7 cellular contexts compared by ENCODE assay signal in the genomic region with DNA sequence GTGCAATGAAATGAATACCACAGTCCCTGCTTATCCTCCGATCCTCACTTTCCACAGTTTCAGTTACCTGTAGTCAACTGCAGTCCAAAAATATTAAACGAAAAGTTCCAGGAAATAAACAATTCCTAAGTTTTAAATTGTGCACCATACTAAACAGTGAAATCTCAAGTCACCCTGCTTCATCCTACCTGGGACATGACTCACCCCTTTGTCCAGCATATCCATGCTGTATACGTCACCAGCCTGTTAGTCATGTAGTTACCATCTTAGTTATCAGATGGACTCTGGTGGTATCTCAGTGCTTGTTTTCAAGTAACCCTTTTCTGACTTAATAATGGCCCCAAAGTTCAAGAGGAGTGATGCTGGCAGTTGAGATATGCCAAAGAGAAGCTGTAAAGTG. TPM values are rescaled to one million over a fixed set of nuclear protein-coding genes. Genes with fewer than 3 reads are reported as not detected.
DNase-seq lines count a peak whose midpoint lies in the region; ATAC-seq, FAIRE-seq and TF ChIP-seq lines count a peak whose summit lies in the region.
"Not testable (repeated sequence)": the region's sequence is repeated elsewhere in the genome, so short reads cannot be mapped to it uniquely, and the experiment has no call there.

No MANE protein-coding gene starts in this region.

- H3K36me3 ChIP-seq in RWPE2 (ENCODE audit: low read depth); brain microvascular endothelial cell (replicated peaks): not testable (repeated sequence)

- H3K4me1 ChIP-seq in RWPE2 (ENCODE audit: insufficient read depth, poor library complexity, severe bottlenecking), result not testable (repeated sequence)

- H3K4me3 ChIP-seq in RWPE2 (ENCODE audit: severe bottlenecking); brain microvascular endothelial cell (ENCODE audit: low read depth, low read length); epithelial cell of proximal tubule (ENCODE audit: low read depth, low read length): not testable (repeated sequence)

- not testable (repeated sequence) for H3K27ac ChIP-seq in RWPE2 (ENCODE audit: poor library complexity, severe bottlenecking); brain microvascular endothelial cell

- peak; percentile 50 for DNase-seq in Caki2 (ENCODE audit: low read depth)
- not testable (repeated sequence) for DNase-seq in H54 (ENCODE audit: insufficient read length, low spot score); RWPE2 (ENCODE audit: low spot score)
- peak; percentile 79 for DNase-seq in M059J (ENCODE audit: low read depth)
- peak; percentile 62 for DNase-seq in brain microvascular endothelial cell
- peak; percentile 2 for DNase-seq in epithelial cell of proximal tubule (ENCODE audit: low read depth)
- DNase-seq in iris pigment epithelial cell (ENCODE audit: low read depth), result peak; percentile 43

- not testable (repeated sequence) for TF ChIP-seq CTCF in RWPE2 (IDR thresholded peaks at IDR 0.05; ENCODE audit: poor library complexity, severe bottlenecking); brain microvascular endothelial cell (IDR thresholded peaks at IDR 0.05; ENCODE audit: low read depth, low read length, missing control alignments); epithelial cell of proximal tubule (conservative IDR thresholded peaks at IDR 0.05; ENCODE audit: low read depth, low read length)

- not testable (repeated sequence) for H3K9me3 ChIP-seq in RWPE2 (ENCODE audit: severe bottlenecking)

- peak; percentile 98 for ATAC-seq in RWPE2 (ENCODE audit: low read depth)

- not testable (repeated sequence) for TF ChIP-seq POLR2A in H54 (IDR thresholded peaks at IDR 0.05; ENCODE audit: low read depth, low read length)

- FAIRE-seq in H54 (lab: Jason Lieb, UNC), result peak; percentile 100

- not testable (repeated sequence) for H3K27me3 ChIP-seq in RWPE2 (ENCODE audit: insufficient read depth, poor library complexity, severe bottlenecking); brain microvascular endothelial cell (replicated peaks)

- in situ Hi-C loops in Caki2 (cut with HindIII; ENCODE audit: low pct_unique_long_range_greater_than_20kb, low sequenced_read_pairs); brain microvascular endothelial cell (cut with HindIII; ENCODE audit: low pct_ligation_motif_present, low sequenced_read_pairs): not testable (repeated sequence)

RNA-seq across cellular contexts. Expression of a gene that starts 50.3 kb away (rescaled TPM):
- 8.5 and 13.1 TPM in 2 replicates for total RNA-seq in Caki2 (2014; rRNA removed; shearing (Covaris generic); ENCODE audit: low replicate concordance)
- 6.8 and 7.5 TPM in 2 replicates for total RNA-seq in M059J (2014; rRNA removed; shearing (Covaris generic))
- total RNA-seq in epithelial cell of proximal tubule, result 4.6 and 5.8 TPM in 2 replicates
